Comparison of ENCODE assay signal across 17 cellular contexts in the genomic region with DNA sequence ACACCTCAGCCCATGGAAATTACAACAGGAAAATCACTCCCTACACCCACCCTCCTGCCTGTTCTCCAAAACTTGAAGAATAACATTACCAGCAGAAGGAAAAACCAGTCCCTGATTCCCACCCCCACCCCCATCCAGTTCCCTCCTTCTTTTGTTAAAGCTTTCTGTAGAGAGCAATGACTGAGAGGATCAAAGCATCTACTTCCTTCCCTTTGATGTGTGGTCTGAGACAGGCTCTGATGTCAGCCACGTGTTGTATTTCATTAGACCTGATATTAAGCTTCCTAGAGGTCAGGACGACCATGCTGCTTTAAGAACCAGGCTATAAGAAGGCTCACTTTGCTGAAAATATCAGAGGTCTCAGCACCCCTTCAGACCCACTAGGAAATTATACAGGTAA.
DNase-seq lines count a peak whose midpoint lies in the region; ATAC-seq and TF ChIP-seq lines count a peak whose summit lies in the region.
"Had no signal": no experiment of that assay in that cellular context is flagged by ENCODE, and none has a peak within 500 bp of the region (broad histone marks: within the 10 kb centered on the region; RNA-seq: fewer than 3 reads in every experiment).

No MANE protein-coding gene starts in this region.

- peak overlapping the region; percentile 36 for H3K27ac Mint-ChIP-seq in activated naive CD8-positive, alpha-beta T cell treated with anti-CD3 and anti-CD28 coated beads for 36 hours
- peak overlapping the region; percentile 44 for H3K27ac Mint-ChIP-seq in neural crest cell (ENCODE audit: unreplicated experiment)
- H3K27ac Mint-ChIP-seq: activated naive CD4-positive, alpha-beta T cell treated with anti-CD3 and anti-CD28 coated beads, Interleukin-2, amount 50 U/mL, for 72 hours; dendritic cell treated with granulocyte-macrophage colony-stimulating factor and Interleukin-4, amounts not matched to agents 40 ng/mL and 50 ng/mL, for 4 days had no signal

- DNase-seq in GM20000 (ENCODE audit: low spot score), result peak; percentile 23
- peak; percentile 17 for DNase-seq in NAMALWA (ENCODE audit: low spot score)
- no peak for DNase-seq in activated naive CD8-positive, alpha-beta T cell treated with anti-CD3 and anti-CD28 coated beads for 36 hours
- no peak for DNase-seq in neural crest cell (ENCODE audit: low read depth, low spot score)
- no peak for DNase-seq in Peyer's patch
- DNase-seq in prostate gland (ENCODE audit: low spot score), result no peak
- DNase-seq in MG63, result no peak
- DNase-seq: activated T-cell treated with anti-CD3 and anti-CD28 coated beads, Interleukin-2, amount 50 U/mL, for 48 hours; AML-193; brain microvascular endothelial cell; left lung; NCI-H2081; NCI-H748 treated with DMSO at 0.1 percent for 48 hours; ovary had no signal

- H3K4me3 Mint-ChIP-seq in activated naive CD8-positive, alpha-beta T cell treated with anti-CD3 and anti-CD28 coated beads for 36 hours, result no peak overlapping the region
- H3K4me3 Mint-ChIP-seq in neural crest cell, result peak overlapping the region; percentile 64
- H3K4me3 Mint-ChIP-seq: dendritic cell treated with granulocyte-macrophage colony-stimulating factor and Interleukin-4, amounts not matched to agents 40 ng/mL and 50 ng/mL, for 4 days had no signal

- no peak overlapping the region for H3K27ac ChIP-seq in Peyer's patch
- H3K27ac ChIP-seq in prostate gland, result no peak overlapping the region
- H3K27ac ChIP-seq: brain microvascular endothelial cell, left lung, ovary had no signal

- TF ChIP-seq POLR2A in Peyer's patch (IDR thresholded peaks at IDR 0.05) (no peak), prostate gland (IDR thresholded peaks at IDR 0.05) (no peak)

- 6% methylated on average over 2 of the region's 2 CpGs for whole genome bisulfite sequencing in prostate gland

- H3K4me1 ChIP-seq in Peyer's patch, result peaks cover 0 to 27% (median 0%) of the 10 kb centered on the region in 4 donors
- H3K4me1 ChIP-seq in prostate gland (replicated peaks), result no peaks in the 10 kb centered on the region
- H3K4me1 ChIP-seq: left lung had no signal

- H3K36me3 Mint-ChIP-seq in activated naive CD8-positive, alpha-beta T cell treated with anti-CD3 and anti-CD28 coated beads for 36 hours, result peaks cover 2% of the 10 kb centered on the region
- no peaks in the 10 kb centered on the region for H3K36me3 Mint-ChIP-seq in neural crest cell (ENCODE audit: low read depth)

- peaks cover 17% of the 10 kb centered on the region for H3K4me1 Mint-ChIP-seq in activated naive CD8-positive, alpha-beta T cell treated with anti-CD3 and anti-CD28 coated beads for 36 hours
- H3K4me1 Mint-ChIP-seq in neural crest cell, result peaks cover 39% of the 10 kb centered on the region

- H3K9me3 ChIP-seq in Peyer's patch (no peaks in the 10 kb centered on the region), prostate gland (no peaks in the 10 kb centered on the region), MG63 (no peaks in the 10 kb centered on the region; the same call in 1 of the 2 replicates)
- H3K9me3 ChIP-seq: left lung, ovary had no signal

- H3K4me3 ChIP-seq in Peyer's patch (no peak overlapping the region), prostate gland (no peak overlapping the region), MG63 (no peak overlapping the region)
- H3K4me3 ChIP-seq: left lung, ovary had no signal

- H3K27me3 Mint-ChIP-seq in activated naive CD8-positive, alpha-beta T cell treated with anti-CD3 and anti-CD28 coated beads for 36 hours, result peaks cover 43% of the 10 kb centered on the region
- no peaks in the 10 kb centered on the region for H3K27me3 Mint-ChIP-seq in neural crest cell (ENCODE audit: low read depth)

- H3K36me3 ChIP-seq in Peyer's patch, result no peaks in the 10 kb centered on the region
- no peaks in the 10 kb centered on the region for H3K36me3 ChIP-seq in prostate gland
- no peaks in the 10 kb centered on the region for H3K36me3 ChIP-seq in MG63
- H3K36me3 ChIP-seq: brain microvascular endothelial cell, left lung, ovary had no signal

- ATAC-seq in HG02642 (IDR thresholded peaks at IDR 0.05; ENCODE audit: poor library complexity, unreplicated experiment), result no peak
- ATAC-seq: left lung had no signal

- H3K9me3 Mint-ChIP-seq in activated naive CD8-positive, alpha-beta T cell treated with anti-CD3 and anti-CD28 coated beads for 36 hours, result peaks cover 2% of the 10 kb centered on the region
- no peaks in the 10 kb centered on the region for H3K9me3 Mint-ChIP-seq in neural crest cell
- H3K9me3 Mint-ChIP-seq: dendritic cell treated with granulocyte-macrophage colony-stimulating factor and Interleukin-4, amounts not matched to agents 40 ng/mL and 50 ng/mL, for 4 days had no signal

- TF ChIP-seq CTCF in GM20000 (IDR thresholded peaks at IDR 0.05; ENCODE audit: extremely low read depth, missing control alignments) (no peak), neural crest cell (conservative IDR thresholded peaks at IDR 0.05) (no peak), Peyer's patch (IDR thresholded peaks at IDR 0.05) (no peak), prostate gland (IDR thresholded peaks at IDR 0.05) (no peak)

- H3K27me3 ChIP-seq in Peyer's patch (no peaks in the 10 kb centered on the region), prostate gland (replicated peaks; ENCODE audit: insufficient read depth) (no peaks in the 10 kb centered on the region), MG63 (no peaks in the 10 kb centered on the region)
- H3K27me3 ChIP-seq: brain microvascular endothelial cell, left lung, ovary had no signal

- intact Hi-C loops in prostate gland (cut with DNase I), result no loop called here

Comparison
In these comparisons a context has a peak if more than half of its experiments do, and no peak if none do; other contexts are left out.
1. DNase-seq: peak in GM20000 (single experiment) and NAMALWA (single experiment); none in activated naive CD8-positive, alpha-beta T cell treated with anti-CD3 and anti-CD28 coated beads for 36 hours (single experiment), neural crest cell (single experiment), Peyer's patch (0 of 3), prostate gland (single experiment) and MG63 (single experiment).